20 cellular contexts compared by ENCODE assay signal in the genomic region with DNA sequence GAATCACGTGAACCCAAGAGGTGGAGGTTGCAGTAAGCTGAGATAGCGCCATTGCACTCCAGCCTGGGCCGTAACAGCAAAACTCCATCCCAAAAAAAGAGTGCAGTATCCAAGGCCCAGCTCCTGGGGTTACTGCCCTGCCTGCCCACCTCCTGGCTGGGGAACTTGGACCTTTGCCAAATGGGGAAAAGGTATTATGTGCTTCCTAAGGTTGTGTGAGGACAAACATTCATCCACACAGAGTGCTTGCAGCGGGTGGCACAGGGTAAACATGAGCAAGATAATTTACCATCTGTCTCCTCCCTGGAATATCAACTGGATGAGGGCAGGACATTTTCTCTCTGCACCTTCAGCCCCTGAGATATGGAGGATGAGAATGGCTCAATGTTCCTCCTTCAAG.
"Had no signal": no experiment of that assay in that cellular context is flagged by ENCODE, and none has a peak within 500 bp of the region (broad histone marks: within the 10 kb centered on the region; RNA-seq: fewer than 3 reads in every experiment).

No MANE protein-coding gene starts in this region.

- H3K27ac ChIP-seq: epithelial cell of prostate, prostate gland, right lobe of liver, testis, upper lobe of left lung had no signal

- H3K4me3 ChIP-seq: prostate gland, right lobe of liver, testis, upper lobe of left lung had no signal

- H3K4me1 ChIP-seq: prostate gland, testis had no signal

- H3K36me3 ChIP-seq: prostate gland had no signal

- ATAC-seq: activated CD4-positive, alpha-beta T cell treated with anti-CD3 and anti-CD28 coated beads for 36 hours; naive thymus-derived CD8-positive, alpha-beta T cell; stimulated activated memory B cell treated with anti-CD40 and anti-IgM and Interleukin-4, amounts not matched to agents 10 μg/mL and 1 μg/mL and 100 μg/mL, for 72 hours; WTC11 had no signal

- H3K9me3 ChIP-seq: prostate gland, right lobe of liver, testis, upper lobe of left lung had no signal

- H3K27me3 ChIP-seq: right lobe of liver, testis, upper lobe of left lung had no signal

- DNase-seq: activated CD4-positive, alpha-beta memory T cell treated with anti-CD3 and anti-CD28 coated beads for 36 hours; activated CD4-positive, alpha-beta T cell treated with anti-CD3 and anti-CD28 coated beads for 36 hours; activated gamma-delta T cell treated with Interleukin-2 at 50 U/mL for 16 hours; activated T-cell treated with anti-CD3 and anti-CD28 coated beads for 4 hours; central memory CD4-positive, alpha-beta T cell; endodermal cell; foreskin fibroblast; glutamatergic neuron; kidney; mesenchymal stem cell; naive thymus-derived CD8-positive, alpha-beta T cell; right lobe of liver; small intestine; stimulated activated CD4-positive, alpha-beta T cell treated with anti-CD3 and anti-CD28 coated beads, Interleukin-4, amount 100 ng/mL, for 24 hours; testis; upper lobe of left lung had no signal
